In the genomic region with DNA sequence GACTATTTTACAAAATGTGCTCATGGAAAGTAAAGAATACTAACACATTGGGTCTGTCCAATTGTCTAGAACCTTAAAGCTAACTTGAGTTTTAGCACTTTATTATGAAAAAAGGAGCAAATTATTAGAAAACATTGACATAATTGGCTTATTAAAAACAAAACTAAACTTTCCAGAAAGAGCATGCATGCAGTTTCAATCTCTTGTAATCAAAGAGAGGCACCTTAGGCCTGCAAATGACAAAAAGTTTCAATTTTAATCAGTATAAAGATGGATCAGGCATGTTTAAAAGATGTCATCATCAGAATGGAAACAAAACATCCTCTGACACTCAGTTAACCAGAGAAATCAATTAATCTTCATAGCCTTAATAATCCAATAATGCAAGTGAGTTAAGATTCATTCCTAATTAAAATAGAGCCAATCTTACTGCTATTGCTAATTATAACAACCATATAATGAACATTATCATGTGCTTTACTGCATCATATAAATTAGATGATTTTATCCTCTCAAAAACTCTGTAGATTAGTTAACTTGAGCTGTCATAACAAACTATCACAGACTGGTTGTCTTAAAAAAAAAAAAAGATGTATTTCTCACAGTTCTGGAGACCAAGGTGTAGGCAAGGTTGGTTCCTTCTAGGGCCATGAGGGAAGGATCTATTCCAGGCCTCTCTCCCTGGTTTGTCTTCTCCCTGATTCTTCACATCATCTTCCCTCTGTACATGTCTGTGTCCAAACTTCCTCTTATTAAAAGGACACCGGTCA, we compare ENCODE assay signal across 16 cellular contexts.
"Had no signal": no experiment of that assay in that cellular context is flagged by ENCODE, and none has a peak within 500 bp of the region (broad histone marks: within the 10 kb centered on the region; RNA-seq: fewer than 3 reads in every experiment).

No MANE protein-coding gene starts in this region.

- H3K4me3 Mint-ChIP-seq: activated B cell treated with CpG ODN at 0.5 μM for 24 hours; dendritic cell treated with granulocyte-macrophage colony-stimulating factor and Interleukin-4, amounts not matched to agents 40 ng/mL and 50 ng/mL, for 4 days; mesothelial cell of epicardium; nephron had no signal

- ATAC-seq: gastroesophageal sphincter, heart left ventricle had no signal

- H3K27ac Mint-ChIP-seq: activated B cell treated with CpG ODN at 0.5 μM for 24 hours; dendritic cell treated with granulocyte-macrophage colony-stimulating factor and Interleukin-4, amounts not matched to agents 40 ng/mL and 50 ng/mL, for 4 days; mesothelial cell of epicardium; nephron had no signal

- DNase-seq: activated B cell treated with CpG ODN at 0.5 μM for 24 hours; amniotic stem cell; effector CD8-positive, alpha-beta T cell; heart left ventricle; kidney; left lung; occipital lobe; retina; spleen; stimulated activated CD4-positive, alpha-beta T cell treated with anti-CD3 and anti-CD28 coated beads, Interleukin-4, amount 100 ng/mL, for 4 hours; stimulated activated naive CD4-positive, alpha-beta T cell; T-helper 9 cell had no signal

- H3K9me3 Mint-ChIP-seq: activated B cell treated with CpG ODN at 0.5 μM for 24 hours; dendritic cell treated with granulocyte-macrophage colony-stimulating factor and Interleukin-4, amounts not matched to agents 40 ng/mL and 50 ng/mL, for 4 days; mesothelial cell of epicardium; nephron had no signal

- H3K36me3 Mint-ChIP-seq: mesothelial cell of epicardium had no signal

- H3K4me1 Mint-ChIP-seq: activated B cell treated with CpG ODN at 0.5 μM for 24 hours, mesothelial cell of epicardium had no signal
